ENCODE assay signal across 30 cellular contexts in the genomic region with DNA sequence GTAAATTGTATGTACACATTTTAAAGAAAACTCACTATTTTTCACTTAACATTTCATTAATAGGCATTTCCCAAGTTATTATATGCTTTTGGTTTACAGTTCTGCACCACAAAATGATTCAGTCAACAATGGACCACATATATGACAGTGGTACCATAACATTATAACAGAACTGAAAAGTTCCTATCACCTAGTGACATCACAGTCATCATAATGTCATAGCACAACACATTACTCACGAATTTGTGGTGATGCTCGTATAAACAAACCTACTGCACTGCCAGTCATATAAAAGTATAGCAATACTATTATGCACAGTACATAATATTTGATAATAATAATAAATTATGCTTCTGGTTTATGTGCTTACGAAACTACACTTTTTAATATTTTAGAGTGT.
"Had no signal": no experiment of that assay in that cellular context is flagged by ENCODE, and none has a peak within 500 bp of the region (broad histone marks: within the 10 kb centered on the region; RNA-seq: fewer than 3 reads in every experiment).

No MANE protein-coding gene starts in this region.

- DNase-seq: activated CD4-positive, alpha-beta memory T cell treated with anti-CD3 and anti-CD28 coated beads, Interleukin-2, amount 10 ng/mL, durations not matched to agents 7 days and 5 days; activated CD4-positive, alpha-beta T cell treated with anti-CD3 and anti-CD28 coated beads for 1 hour; activated CD4-positive, alpha-beta T cell treated with anti-CD3 and anti-CD28 coated beads for 4 hours; activated CD4-positive, alpha-beta T cell treated with anti-CD3 and anti-CD28 coated beads, Interleukin-2, amount 10 ng/mL, durations not matched to agents 7 days and 5 days; activated CD4-positive, alpha-beta T cell treated with anti-CD3 and anti-CD28 coated beads, Interleukin-2, amount 50 U/mL, for 4 hours; activated effector memory CD4-positive, alpha-beta T cell treated with anti-CD3 and anti-CD28 coated beads, Interleukin-2, amount 50 U/mL, for 16 hours; activated naive CD4-positive, alpha-beta T cell treated with anti-CD3 and anti-CD28 coated beads for 36 hours; activated naive CD8-positive, alpha-beta T cell treated with anti-CD3 and anti-CD28 coated beads for 36 hours; activated naive CD8-positive, alpha-beta T cell treated with anti-CD3 and anti-CD28 coated beads, Interleukin-2, amount 50 U/mL, for 24 hours; activated T-cell treated with anti-CD3 and anti-CD28 coated beads, Interleukin-2, amount 50 U/mL, for 4 hours; adrenal gland; amygdala; aorta; body of pancreas; caudate nucleus; cortex of kidney; dermis blood vessel endothelial cell; effector CD4-positive, alpha-beta T cell; esophagus squamous epithelium; foreskin melanocyte; heart right ventricle; T-cell; T-helper 17 cell had no signal

- H3K9me3 Mint-ChIP-seq: activated CD4-positive, alpha-beta memory T cell treated with anti-CD3 and anti-CD28 coated beads, Interleukin-2, amount 10 ng/mL, durations not matched to agents 7 days and 5 days; activated CD4-positive, alpha-beta T cell treated with anti-CD3 and anti-CD28 coated beads, Interleukin-2, amount 10 ng/mL, durations not matched to agents 7 days and 5 days; activated naive CD4-positive, alpha-beta T cell treated with anti-CD3 and anti-CD28 coated beads for 36 hours; activated naive CD4-positive, alpha-beta T cell treated with anti-CD3 and anti-CD28 coated beads, Interleukin-2, amount 50 U/mL, for 24 hours; activated naive CD8-positive, alpha-beta T cell treated with anti-CD3 and anti-CD28 coated beads for 36 hours; activated naive CD8-positive, alpha-beta T cell treated with anti-CD3 and anti-CD28 coated beads, Interleukin-2, amount 50 U/mL, for 24 hours; activated T-cell treated with anti-CD3 and anti-CD28 coated beads, Interleukin-2, amount 50 U/mL, for 4 hours; activated T-helper 2 cell treated with anti-CD3 and anti-CD28 coated beads, Interferon-gamma antibody, Interleukin-2, Interleukin-4, amounts not matched to agents 10 μg/mL and 5 μg/mL and 100 μg/mL, durations not matched to agents 14 hours and 24 hours and 36 hours; T-cell; T-helper 2 cell treated with Interferon-gamma antibody and Interleukin-4, amounts not matched to agents 5 μg/mL and 100 μg/mL, for 36 hours had no signal

- H3K27me3 ChIP-seq: adrenal gland, body of pancreas, esophagus squamous epithelium, gastroesophageal sphincter, heart right ventricle had no signal

- H3K4me3 ChIP-seq: adrenal gland, body of pancreas, esophagus squamous epithelium, gastroesophageal sphincter, heart right ventricle had no signal

- H3K27ac ChIP-seq: adrenal gland, body of pancreas, epithelial cell of prostate, esophagus squamous epithelium, gastroesophageal sphincter, heart right ventricle, VCaP had no signal

- H3K36me3 ChIP-seq: adrenal gland, esophagus squamous epithelium, heart right ventricle had no signal

- H3K9me3 ChIP-seq: adrenal gland, body of pancreas, esophagus squamous epithelium, gastroesophageal sphincter, heart right ventricle had no signal

- H3K4me1 ChIP-seq: adrenal gland, body of pancreas, esophagus squamous epithelium, gastroesophageal sphincter, heart right ventricle had no signal

- H3K27ac Mint-ChIP-seq: activated CD4-positive, alpha-beta memory T cell treated with anti-CD3 and anti-CD28 coated beads, Interleukin-2, amount 10 ng/mL, durations not matched to agents 7 days and 5 days; activated CD4-positive, alpha-beta T cell treated with anti-CD3 and anti-CD28 coated beads, Interleukin-2, amount 10 ng/mL, durations not matched to agents 7 days and 5 days; activated naive CD4-positive, alpha-beta T cell treated with anti-CD3 and anti-CD28 coated beads for 36 hours; activated naive CD4-positive, alpha-beta T cell treated with anti-CD3 and anti-CD28 coated beads, Interleukin-2, amount 50 U/mL, for 24 hours; activated naive CD8-positive, alpha-beta T cell treated with anti-CD3 and anti-CD28 coated beads for 36 hours; activated naive CD8-positive, alpha-beta T cell treated with anti-CD3 and anti-CD28 coated beads, Interleukin-2, amount 50 U/mL, for 24 hours; activated T-helper 2 cell treated with anti-CD3 and anti-CD28 coated beads, Interferon-gamma antibody, Interleukin-2, Interleukin-4, amounts not matched to agents 10 μg/mL and 5 μg/mL and 100 μg/mL, durations not matched to agents 14 hours and 24 hours and 36 hours; T-cell; T-helper 17 cell; T-helper 2 cell treated with Interferon-gamma antibody and Interleukin-4, amounts not matched to agents 5 μg/mL and 100 μg/mL, for 36 hours; WTC11 had no signal

- ATAC-seq: activated naive CD8-positive, alpha-beta T cell treated with anti-CD3 and anti-CD28 coated beads, Interleukin-2, amount 50 U/mL, for 24 hours; body of pancreas; gastroesophageal sphincter; heart right ventricle; T-cell; T-helper 17 cell; WTC11 had no signal

- H3K36me3 Mint-ChIP-seq: activated naive CD4-positive, alpha-beta T cell treated with anti-CD3 and anti-CD28 coated beads, Interleukin-2, amount 50 U/mL, for 24 hours; activated naive CD8-positive, alpha-beta T cell treated with anti-CD3 and anti-CD28 coated beads for 36 hours; WTC11 had no signal

- H3K4me1 Mint-ChIP-seq: activated CD4-positive, alpha-beta memory T cell treated with anti-CD3 and anti-CD28 coated beads, Interleukin-2, amount 10 ng/mL, durations not matched to agents 7 days and 5 days; activated CD4-positive, alpha-beta T cell treated with anti-CD3 and anti-CD28 coated beads, Interleukin-2, amount 10 ng/mL, durations not matched to agents 7 days and 5 days; activated naive CD4-positive, alpha-beta T cell treated with anti-CD3 and anti-CD28 coated beads, Interleukin-2, amount 50 U/mL, for 24 hours; activated naive CD8-positive, alpha-beta T cell treated with anti-CD3 and anti-CD28 coated beads for 36 hours; activated naive CD8-positive, alpha-beta T cell treated with anti-CD3 and anti-CD28 coated beads, Interleukin-2, amount 50 U/mL, for 24 hours; T-cell; T-helper 17 cell; WTC11 had no signal

- H3K4me3 Mint-ChIP-seq: activated CD4-positive, alpha-beta memory T cell treated with anti-CD3 and anti-CD28 coated beads, Interleukin-2, amount 10 ng/mL, durations not matched to agents 7 days and 5 days; activated CD4-positive, alpha-beta T cell treated with anti-CD3 and anti-CD28 coated beads, Interleukin-2, amount 10 ng/mL, durations not matched to agents 7 days and 5 days; activated naive CD4-positive, alpha-beta T cell treated with anti-CD3 and anti-CD28 coated beads for 36 hours; activated naive CD4-positive, alpha-beta T cell treated with anti-CD3 and anti-CD28 coated beads, Interleukin-2, amount 50 U/mL, for 24 hours; activated naive CD8-positive, alpha-beta T cell treated with anti-CD3 and anti-CD28 coated beads for 36 hours; activated naive CD8-positive, alpha-beta T cell treated with anti-CD3 and anti-CD28 coated beads, Interleukin-2, amount 50 U/mL, for 24 hours; activated T-cell treated with anti-CD3 and anti-CD28 coated beads, Interleukin-2, amount 50 U/mL, for 4 hours; T-cell; T-helper 17 cell; T-helper 2 cell treated with Interferon-gamma antibody and Interleukin-4, amounts not matched to agents 5 μg/mL and 100 μg/mL, for 36 hours; WTC11 had no signal

- H3K27me3 Mint-ChIP-seq: activated CD4-positive, alpha-beta memory T cell treated with anti-CD3 and anti-CD28 coated beads, Interleukin-2, amount 10 ng/mL, durations not matched to agents 7 days and 5 days; activated CD4-positive, alpha-beta T cell treated with anti-CD3 and anti-CD28 coated beads, Interleukin-2, amount 10 ng/mL, durations not matched to agents 7 days and 5 days; activated naive CD4-positive, alpha-beta T cell treated with anti-CD3 and anti-CD28 coated beads, Interleukin-2, amount 50 U/mL, for 24 hours; activated naive CD8-positive, alpha-beta T cell treated with anti-CD3 and anti-CD28 coated beads for 36 hours; activated naive CD8-positive, alpha-beta T cell treated with anti-CD3 and anti-CD28 coated beads, Interleukin-2, amount 50 U/mL, for 24 hours; T-cell had no signal
